Comparison of ENCODE assay signal across 8 cellular contexts in genomic region chr11:14644396-14645246, GRCh38. TPM values are rescaled to one million over a fixed set of nuclear protein-coding genes. Genes with fewer than 3 reads are reported as not detected.
A peak's percentile ranks its signal among the peaks of the same experiment; 100 is the strongest.
DNase-seq lines count a peak whose midpoint lies in the region; ATAC-seq and TF ChIP-seq lines count a peak whose summit lies in the region.

No MANE protein-coding gene starts in this region.

- H3F3A ChIP-seq in smooth muscle cell (ENCODE audit: low read depth): no peaks in the 10 kb centered on the region

- H3K4me2 ChIP-seq in smooth muscle cell: peak overlapping the region; percentile 88

- peaks cover 39% of the 10 kb centered on the region for H3K36me3 Mint-ChIP-seq in CD8-positive, alpha-beta T cell

- H3K4me1 Mint-ChIP-seq in CD8-positive, alpha-beta T cell (ENCODE audit: low read depth): peaks cover 58% of the 10 kb centered on the region

- CTCF ChIA-PET in CD8-positive, alpha-beta T cell (lab: Charles Lee): interaction anchor here (0.7 to 3.2 kb wide), 29 partner anchors 9 to 330 kb away, joined by 3 to 19 read pairs (median 5); partner anchors contain the start of gene COPB1

- ATAC-seq in CD8-positive, alpha-beta T cell: peak; percentile 41
- peak; percentile 35 for ATAC-seq in GM19455 (IDR thresholded peaks at IDR 0.05; ENCODE audit: unreplicated experiment)
- ATAC-seq in HG03520 (IDR thresholded peaks at IDR 0.05; ENCODE audit: unreplicated experiment): peak; percentile 45

- H3K4me3 Mint-ChIP-seq in CD8-positive, alpha-beta T cell: peak overlapping the region; percentile 91

- peak; percentile 22 to 80 (median 44) for DNase-seq in CD8-positive, alpha-beta T cell
- DNase-seq in T follicular helper cell (ENCODE audit: low read depth) (peak; percentile 22), astrocyte of the cerebellum (ENCODE audit: low read depth) (no peak), smooth muscle cell (lab: John Stamatoyannopoulos, UW; ENCODE audit: unreplicated experiment) (no peak), epidermal melanocyte (ENCODE audit: insufficient read length, low spot score) (no peak)

- peak overlapping the region; percentile 90 for H3K27ac Mint-ChIP-seq in CD8-positive, alpha-beta T cell

- no peak for TF ChIP-seq CTCF in CD8-positive, alpha-beta T cell (IDR thresholded peaks at IDR 0.05)
- TF ChIP-seq CTCF in astrocyte of the cerebellum (IDR thresholded peaks at IDR 0.05; ENCODE audit: low read depth, low read length, missing control alignments) (no peak), smooth muscle cell (IDR thresholded peaks at IDR 0.05; ENCODE audit: borderline replicate concordance, insufficient read depth, poor library complexity, severe bottlenecking) (peak; percentile 8)

- peak overlapping the region; percentile 18 for H3K9ac ChIP-seq in smooth muscle cell (ENCODE audit: low read depth)

- no peaks in the 10 kb centered on the region for H3K36me3 ChIP-seq in CD8-positive, alpha-beta T cell (ENCODE audit: insufficient read depth, low read length)
- H3K36me3 ChIP-seq in smooth muscle cell (ENCODE audit: low read depth): no peaks in the 10 kb centered on the region

- no peaks in the 10 kb centered on the region for H3K27me3 ChIP-seq in CD8-positive, alpha-beta T cell (ENCODE audit: insufficient read depth, low read length)
- H3K27me3 ChIP-seq in smooth muscle cell (ENCODE audit: low read depth): peaks cover 4% of the 10 kb centered on the region

- peaks cover 43% of the 10 kb centered on the region for H3K4me1 ChIP-seq in CD8-positive, alpha-beta T cell (ENCODE audit: insufficient read depth, low read length)
- peaks cover 8% of the 10 kb centered on the region for H3K4me1 ChIP-seq in smooth muscle cell (ENCODE audit: low read depth)

- intact Hi-C loops in CD8-positive, alpha-beta T cell (cut with DNase I, micrococcal nuclease): loop anchor here (1.0 to 10.0 kb wide), 14 partner anchors 38 to 430 kb away; partner anchors contain the start of genes CYP2R1 (in 2 of the 2), PSMA1 (in 2 of the 2) and CALCB (in 1 of the 2)

- H3K79me2 ChIP-seq in smooth muscle cell (ENCODE audit: low read depth): peaks cover 7% of the 10 kb centered on the region

- H3K9me3 ChIP-seq in CD8-positive, alpha-beta T cell (ENCODE audit: low read length): no peaks in the 10 kb centered on the region
- H3K9me3 ChIP-seq in iPS-18c (ENCODE audit: control insufficient read depth, insufficient read depth, low read length): peaks cover 2% of the 10 kb centered on the region
- H3K9me3 ChIP-seq in smooth muscle cell (replicated peaks; ENCODE audit: low read depth): no peaks in the 10 kb centered on the region

- peak overlapping the region; percentile 86 for H3K27ac ChIP-seq in CD8-positive, alpha-beta T cell (ENCODE audit: low read depth, low read length)
- H3K27ac ChIP-seq in smooth muscle cell (ENCODE audit: low read depth): no peak overlapping the region

- in situ Hi-C loops in astrocyte of the cerebellum (cut with HindIII; ENCODE audit: low sequenced_read_pairs): no loop called here

- H3K27me3 Mint-ChIP-seq in CD8-positive, alpha-beta T cell (ENCODE audit: low read depth): no peaks in the 10 kb centered on the region

- no peaks in the 10 kb centered on the region for H3K9me3 Mint-ChIP-seq in CD8-positive, alpha-beta T cell

- peak overlapping the region; percentile 86 for H3K4me3 ChIP-seq in CD8-positive, alpha-beta T cell (ENCODE audit: low read depth, low read length)
- H3K4me3 ChIP-seq in astrocyte of the cerebellum (ENCODE audit: low read depth, low read length) (peak overlapping the region; percentile 77), iPS-18c (ENCODE audit: insufficient read depth, low read depth, low read length) (peak overlapping the region; percentile 88), smooth muscle cell (peak overlapping the region; percentile 90)

- under 1% methylated on average over 56 of the region's 56 CpGs for WGBS in smooth muscle cell (ENCODE audit: low lambda C conversion rate)

- H4K20me1 ChIP-seq in smooth muscle cell (ENCODE audit: low read depth): no peaks in the 10 kb centered on the region

- H2AFZ ChIP-seq in smooth muscle cell (ENCODE audit: low read depth): peak overlapping the region; percentile 99

- POLR2A ChIA-PET in CD8-positive, alpha-beta T cell (lab: Charles Lee): interaction anchor here (0.6 to 6.0 kb wide), 40 partner anchors 10 to 568 kb away, joined by 3 to 61 read pairs (median 5); partner anchors contain the start of genes COPB1, CYP2R1 and PSMA1

RNA-seq across cellular contexts. Expression of gene PDE3B, which starts 1.0 kb away (rescaled TPM):
- total RNA-seq in CD8-positive, alpha-beta T cell: 100 to 1,000 TPM; 144 to 146 TPM
- 1.8 and 8.4 TPM in 2 replicates for total RNA-seq in smooth muscle cell
- polyA plus RNA-seq in smooth muscle cell: 1.7 TPM in 2 replicates

Comparison
In these comparisons a context has a peak if more than half of its experiments do, and no peak if none do; other contexts are left out.
1. DNase-seq: peak in CD8-positive, alpha-beta T cell (7 of 7) and T follicular helper cell (single experiment); none in astrocyte of the cerebellum (single experiment), smooth muscle cell (single experiment) and epidermal melanocyte (single experiment).
2. RNA of gene PDE3B, which starts 1.0 kb away (total RNA-seq): 144 to 146 TPM in CD8-positive, alpha-beta T cell; 1.8 to 8.4 TPM in smooth muscle cell; every median in the first group is over 10 times any median in the second.
3. Peak in every context shown above with its lines, with median percentiles within 50 percentile points of each other: ATAC-seq and H3K4me3 ChIP-seq.